Comparison of ENCODE assay signal across 9 cellular contexts in the genomic region with DNA sequence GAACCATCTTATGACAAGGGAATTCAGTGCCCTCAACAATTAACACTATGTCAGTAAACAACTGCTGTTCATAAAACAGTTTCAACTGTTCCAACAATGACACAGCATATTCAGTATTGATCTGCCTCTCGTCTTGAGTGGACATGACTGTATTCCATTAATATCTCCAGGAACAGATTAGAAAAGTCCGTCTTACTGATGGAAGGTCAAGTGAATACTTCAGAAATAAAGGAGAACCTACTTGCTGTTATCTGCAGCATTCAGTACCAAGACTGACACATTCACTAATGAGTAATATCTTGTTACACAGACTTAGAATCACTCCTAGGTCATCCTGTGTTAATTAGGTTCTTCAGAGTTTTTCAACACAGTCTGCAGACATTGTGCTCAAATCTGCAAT. TPM values are rescaled to one million over a fixed set of nuclear protein-coding genes. Genes with fewer than 3 reads are reported as not detected.
DNase-seq lines count a peak whose midpoint lies in the region; ATAC-seq, FAIRE-seq and TF ChIP-seq lines count a peak whose summit lies in the region.
"Had no signal": no experiment of that assay in that cellular context is flagged by ENCODE, and none has a peak within 500 bp of the region (broad histone marks: within the 10 kb centered on the region; RNA-seq: fewer than 3 reads in every experiment).

No MANE protein-coding gene starts in this region.

- H3K27me3 Mint-ChIP-seq in natural killer cell (ENCODE audit: low read depth in 2 of 2), result no peaks in the 10 kb centered on the region

- FAIRE-seq in bronchial epithelial cell (lab: Jason Lieb, UNC), result no peak

- no peak overlapping the region for H3K4me3 ChIP-seq in bronchial epithelial cell (ENCODE audit: low read depth, low read length)
- H3K4me3 ChIP-seq: thoracic aorta had no signal

- H3K27me3 ChIP-seq in bronchial epithelial cell (ENCODE audit: control insufficient read depth, insufficient read depth, low read length), result no peaks in the 10 kb centered on the region

- intact Hi-C loops in natural killer cell (cut with micrococcal nuclease), result no loop called here

- ATAC-seq in natural killer cell, result peak; percentile 40 to 60 (median 55)
- ATAC-seq in GM18870 (IDR thresholded peaks at IDR 0.05; ENCODE audit: unreplicated experiment), result no peak
- ATAC-seq in HG03521 (IDR thresholded peaks at IDR 0.05; ENCODE audit: unreplicated experiment), result no peak
- no peak for ATAC-seq in GM21737 (IDR thresholded peaks at IDR 0.05; ENCODE audit: unreplicated experiment)

- peak overlapping the region; percentile 5 to 64 for H3K27ac Mint-ChIP-seq in natural killer cell

- TF ChIP-seq CTCF in bronchial epithelial cell (IDR thresholded peaks at IDR 0.05; ENCODE audit: insufficient read depth, low read length, severe bottlenecking), result no peak
- no peak for TF ChIP-seq CTCF in natural killer cell (IDR thresholded peaks at IDR 0.05)

- H3K36me3 Mint-ChIP-seq in natural killer cell, result no peaks in the 10 kb centered on the region

- H3K4me1 Mint-ChIP-seq in natural killer cell, result peaks cover 60 to 62% of the 10 kb centered on the region in 2 donors

- peak in 2 of 3 experiments; percentile 20 to 63 for DNase-seq in NCI-H1417 (lab: John Stamatoyannopoulos, UW)
- no peak for DNase-seq in NCI-H1417 treated with DMSO at 0.1 percent for 48 hours (lab: John Stamatoyannopoulos, UW)
- peak; percentile 29 for DNase-seq in LHCN-M2 (ENCODE audit: low read depth)
- DNase-seq in bronchial epithelial cell (ENCODE audit: low read depth), result peak; percentile 60
- no peak for DNase-seq in natural killer cell

- H3K4me3 Mint-ChIP-seq in natural killer cell, result peak overlapping the region; percentile 9

- no peaks in the 10 kb centered on the region for H3K36me3 ChIP-seq in bronchial epithelial cell (ENCODE audit: control insufficient read depth, insufficient read depth, low read length)

- no peaks in the 10 kb centered on the region for H3K9me3 Mint-ChIP-seq in natural killer cell

RNA-seq across cellular contexts. Expression of a gene that starts 12.1 kb away (rescaled TPM):
- total RNA-seq in LHCN-M2 (2014; rRNA removed), result 47.6 and 54.1 TPM in 2 replicates
- polyA plus RNA-seq in LHCN-M2 (2012), result 18.9 TPM
- total RNA-seq in bronchial epithelial cell, result 26.6 and 47.7 TPM in 2 replicates
- total RNA-seq in natural killer cell, result 100 to 1,000 TPM; 124 to 161 (median 150) TPM

Comparison
In these comparisons a context has a peak if more than half of its experiments do, and no peak if none do; other contexts are left out.
1. DNase-seq: peak in NCI-H1417 (2 of 3), LHCN-M2 (single experiment) and bronchial epithelial cell (single experiment); none in NCI-H1417 treated with DMSO at 0.1 percent for 48 hours (single experiment) and natural killer cell (single experiment).
2. ATAC-seq: peak in natural killer cell (3 of 3); none in GM18870 (single experiment), HG03521 (single experiment) and GM21737 (single experiment).